Comparison of ENCODE assay signal across 8 cellular contexts in the genomic region with DNA sequence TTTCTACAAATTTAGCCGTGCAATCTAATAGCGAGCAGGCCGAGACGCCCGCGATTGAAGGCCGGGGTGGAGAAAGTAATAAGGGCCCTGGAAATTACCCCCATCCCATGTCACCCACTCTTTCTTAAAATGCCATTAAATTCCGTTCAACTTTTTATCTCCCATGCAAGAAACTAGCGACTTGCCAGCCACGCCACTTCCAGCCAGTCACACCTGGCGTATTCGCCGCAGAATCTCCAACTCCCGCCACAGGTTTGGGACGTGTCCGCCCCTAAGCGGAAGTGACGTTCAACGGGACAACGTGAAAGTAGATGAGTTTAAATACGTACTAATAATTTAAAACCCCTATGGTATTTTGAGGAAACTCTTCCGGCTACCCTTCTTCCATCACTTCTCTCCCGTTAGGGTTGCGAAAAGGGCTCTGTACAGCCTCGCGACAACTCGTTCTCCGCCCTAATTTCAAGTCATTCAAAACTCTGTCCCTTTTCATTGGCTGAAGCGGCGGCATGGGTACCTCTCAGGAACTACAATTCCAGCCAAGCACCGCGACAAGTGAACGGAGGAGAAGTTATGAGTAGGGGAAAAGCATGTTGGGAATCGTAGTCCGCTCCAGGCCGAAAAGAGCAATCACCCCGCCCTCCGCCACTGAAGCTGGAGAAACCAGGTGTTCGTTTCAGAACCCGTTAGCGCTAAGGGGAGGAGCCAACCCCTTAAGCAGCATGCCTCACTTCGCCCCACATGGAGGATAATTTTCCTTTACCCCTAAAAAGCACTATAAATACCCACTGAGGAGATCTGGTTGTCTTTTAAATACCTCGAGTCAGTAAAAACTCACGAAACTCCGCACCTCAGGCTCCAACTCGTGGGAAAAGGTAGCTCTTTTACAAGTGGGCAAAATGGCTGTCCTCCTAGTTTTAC. TPM values are rescaled to one million over a fixed set of nuclear protein-coding genes. Genes with fewer than 3 reads are reported as not detected.
DNase-seq lines count a peak whose midpoint lies in the region; ATAC-seq and TF ChIP-seq lines count a peak whose summit lies in the region.

Gene ZRANB3, minus strand, starts transcription at position 906 of the 918 bp plus-strand sequence.

- H3K27ac Mint-ChIP-seq in activated naive CD4-positive, alpha-beta T cell treated with anti-CD3 and anti-CD28 coated beads for 36 hours, result peak within 1 kb of the TSS; percentile 39

- intact Hi-C loops in activated naive CD4-positive, alpha-beta T cell treated with anti-CD3 and anti-CD28 coated beads for 36 hours (cut with micrococcal nuclease), result loop anchor here (1.0 to 5.0 kb wide), 16 partner anchors 58 to 852 kb away; partner anchors contain the start of genes CCNT2, MCM6, RAB3GAP1 and UBXN4

- no peak within 1 kb of the TSS for H3K4me3 Mint-ChIP-seq in activated naive CD4-positive, alpha-beta T cell treated with anti-CD3 and anti-CD28 coated beads for 36 hours

- DNase-seq in GM06990 (ENCODE audit: extremely low read depth, insufficient read length) (peak; percentile 90), NB4 (ENCODE audit: low read depth) (peak; percentile 99), SK-MEL-5 (ENCODE audit: low read depth, low spot score) (peak; percentile 98)
- peak; percentile 98 for DNase-seq in activated naive CD4-positive, alpha-beta T cell treated with anti-CD3 and anti-CD28 coated beads for 36 hours

- in situ Hi-C loops in SK-MEL-5 (cut with HindIII; ENCODE audit: low pct_unique_long_range_greater_than_20kb, low sequenced_read_pairs), result no loop called here

- no peaks in the 10 kb centered on the region for H3K9me3 ChIP-seq in gastroesophageal sphincter
- no peaks in the 10 kb centered on the region for H3K9me3 ChIP-seq in neutrophil
- H3K9me3 ChIP-seq in subcutaneous abdominal adipose tissue (ENCODE audit: control insufficient read depth in 5 of 5, low read length in 5 of 5), result no peaks in the 10 kb centered on the region

- H3K4me1 Mint-ChIP-seq in activated naive CD4-positive, alpha-beta T cell treated with anti-CD3 and anti-CD28 coated beads for 36 hours (ENCODE audit: low read depth), result peaks cover 42% of the 10 kb centered on the region

- no peaks in the 10 kb centered on the region for H3K27me3 Mint-ChIP-seq in activated naive CD4-positive, alpha-beta T cell treated with anti-CD3 and anti-CD28 coated beads for 36 hours (ENCODE audit: low read depth)

- TF ChIP-seq CTCF in GM06990 (IDR thresholded peaks at IDR 0.05; ENCODE audit: insufficient read depth, low read length, poor library complexity, severe bottlenecking), result no peak
- TF ChIP-seq CTCF in NB4 (IDR thresholded peaks at IDR 0.05; ENCODE audit: low read depth, low read length), result no peak
- no peak for TF ChIP-seq CTCF in gastroesophageal sphincter (IDR thresholded peaks at IDR 0.05)
- no peak for TF ChIP-seq CTCF in neutrophil (IDR thresholded peaks at IDR 0.05)

- H3K9ac ChIP-seq in subcutaneous abdominal adipose tissue (ENCODE audit: low read length in 5 of 5), result peak within 1 kb of the TSS; percentile 68 to 98 (median 83)

- TF ChIP-seq POLR2A in NB4 (IDR thresholded peaks at IDR 0.05; ENCODE audit: extremely low read depth, insufficient read length) (peak; percentile 50), gastroesophageal sphincter (IDR thresholded peaks at IDR 0.05) (no peak)

- H3K27ac ChIP-seq in gastroesophageal sphincter (peak within 1 kb of the TSS; percentile 91 to 97 (median 93)), neutrophil (peak within 1 kb of the TSS; percentile 88), subcutaneous abdominal adipose tissue (ENCODE audit: low read depth, low read length) (peak within 1 kb of the TSS; percentile 97)

- no peaks in the 10 kb centered on the region for H3K9me3 Mint-ChIP-seq in activated naive CD4-positive, alpha-beta T cell treated with anti-CD3 and anti-CD28 coated beads for 36 hours

- H3K36me3 ChIP-seq in GM06990 (ENCODE audit: control insufficient read depth, insufficient read depth, low read length), result no peaks in the 10 kb centered on the region
- no peaks in the 10 kb centered on the region for H3K36me3 ChIP-seq in gastroesophageal sphincter
- no peaks in the 10 kb centered on the region for H3K36me3 ChIP-seq in neutrophil
- no peaks in the 10 kb centered on the region for H3K36me3 ChIP-seq in subcutaneous abdominal adipose tissue (ENCODE audit: control insufficient read depth in 5 of 5, insufficient read depth in 5 of 5, low read length in 5 of 5)

- peak within 1 kb of the TSS; percentile 92 for H3K4me3 ChIP-seq in GM06990 (replicated peaks; ENCODE audit: low read depth, low read length)
- H3K4me3 ChIP-seq in NB4 (ENCODE audit: low read depth, low read length), result peak within 1 kb of the TSS; percentile 85
- peak within 1 kb of the TSS; percentile 78 to 93 for H3K4me3 ChIP-seq in gastroesophageal sphincter
- peak within 1 kb of the TSS; percentile 78 to 90 for H3K4me3 ChIP-seq in neutrophil (ENCODE audit: low read depth in 1 of 2, low read length in 1 of 2)
- H3K4me3 ChIP-seq in subcutaneous abdominal adipose tissue (ENCODE audit: low read depth in 1 of 5, low read length in 5 of 5), result peak within 1 kb of the TSS; percentile 67 to 99 (median 94)

- CTCF ChIA-PET in activated naive CD4-positive, alpha-beta T cell treated with anti-CD3 and anti-CD28 coated beads for 36 hours (lab: Charles Lee), result interaction anchor here (0.8 to 0.9 kb wide), 2 partner anchors 179 to 471 kb away, joined by 3 to 5 read pairs; no protein-coding TSS in a partner anchor

- H3K4me1 ChIP-seq in gastroesophageal sphincter (peaks cover 0 to 21% (median 0%) of the 10 kb centered on the region in 3 donors), neutrophil (ENCODE audit: control insufficient read depth in 1 of 2, insufficient read depth in 1 of 2, low read depth in 1 of 2, low read length in 1 of 2) (peaks cover 23% of the 10 kb centered on the region in 2 experiments), subcutaneous abdominal adipose tissue (ENCODE audit: control insufficient read depth in 5 of 5, insufficient read depth in 5 of 5, low read length in 5 of 5) (peaks cover 4 to 24% (median 16%) of the 10 kb centered on the region in 5 donors)

- H3K36me3 Mint-ChIP-seq in activated naive CD4-positive, alpha-beta T cell treated with anti-CD3 and anti-CD28 coated beads for 36 hours (ENCODE audit: low read depth), result peaks cover 6% of the 10 kb centered on the region

- ATAC-seq in HG02571 (IDR thresholded peaks at IDR 0.05; ENCODE audit: unreplicated experiment) (peak; percentile 68), gastroesophageal sphincter (peak; percentile 88)

- TF ChIP-seq EP300 in gastroesophageal sphincter (IDR thresholded peaks at IDR 0.05), result no peak

- H3K27me3 ChIP-seq in GM06990 (replicated peaks; ENCODE audit: control insufficient read depth, insufficient read depth, low read length), result no peaks in the 10 kb centered on the region
- no peaks in the 10 kb centered on the region for H3K27me3 ChIP-seq in gastroesophageal sphincter
- no peaks in the 10 kb centered on the region for H3K27me3 ChIP-seq in neutrophil
- H3K27me3 ChIP-seq in subcutaneous abdominal adipose tissue (ENCODE audit: control insufficient read depth in 5 of 5, insufficient read depth in 4 of 5, low read length in 5 of 5), result no peaks in the 10 kb centered on the region

- 1% methylated on average over 29 to 33 of the region's 46 CpGs for WGBS in gastroesophageal sphincter (ENCODE audit: low coverage in 1 of 2), 2 donors

RNA-seq across cellular contexts. Expression of gene ZRANB3, which starts in this region (rescaled TPM):
- total RNA-seq in SK-MEL-5 (2014; rRNA removed; shearing (Covaris generic)), result 6.9 and 9.7 TPM in 2 replicates
- polyA plus RNA-seq in SK-MEL-5 (2015; cell fraction: cytosol; rRNA removed), result 3.5 and 5.1 TPM in 2 replicates
- 2.8 and 3.2 TPM in 2 replicates for polyA plus RNA-seq in SK-MEL-5 (2015; cell fraction: nucleus; rRNA removed)
- 10 to 100 TPM; 18.5 to 18.9 TPM for total RNA-seq in activated naive CD4-positive, alpha-beta T cell treated with anti-CD3 and anti-CD28 coated beads for 36 hours
- 1 to 10 TPM; 1.4 to 4.6 (median 2.4) TPM for total RNA-seq in gastroesophageal sphincter

Comparison
In these comparisons a context has a peak if more than half of its experiments do, and no peak if none do; other contexts are left out.
1. Peak in every context shown above with its lines: DNase-seq, ATAC-seq, H3K4me3 ChIP-seq and H3K27ac ChIP-seq.